In the genomic region with DNA sequence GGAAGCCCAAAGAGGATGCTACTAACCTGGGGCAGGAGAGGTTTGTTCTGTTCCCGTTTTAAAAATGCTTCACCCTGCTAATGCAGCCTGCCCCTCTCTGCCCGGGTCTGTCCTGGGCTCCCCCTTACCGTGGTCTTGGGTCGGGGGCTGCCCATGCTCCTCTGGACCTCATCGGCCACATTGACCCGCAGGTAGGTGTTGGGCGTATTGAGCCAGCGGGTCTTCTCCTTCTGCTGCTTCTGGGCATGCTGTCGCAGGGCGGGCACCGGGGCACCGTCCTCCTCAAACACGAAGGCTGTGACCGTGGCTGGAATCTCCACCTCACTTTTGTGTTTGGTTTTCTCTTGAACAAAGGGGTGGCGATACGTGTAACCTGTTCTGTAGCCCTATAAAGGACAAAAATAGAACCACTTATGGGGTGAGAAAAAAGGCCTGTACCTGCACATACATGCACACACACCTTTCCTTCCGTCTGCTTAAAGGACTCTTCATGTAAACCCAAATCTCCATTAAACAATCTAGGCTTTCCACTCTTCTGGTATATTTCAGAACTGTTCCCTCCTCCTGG, we compare ENCODE assay signal across 18 cellular contexts.
DNase-seq lines count a peak whose midpoint lies in the region; ATAC-seq and TF ChIP-seq lines count a peak whose summit lies in the region.
"Had no signal": no experiment of that assay in that cellular context is flagged by ENCODE, and none has a peak within 500 bp of the region (broad histone marks: within the 10 kb centered on the region; RNA-seq: fewer than 3 reads in every experiment).

No MANE protein-coding gene starts in this region.

- peaks cover 3% of the 10 kb centered on the region for H3K27me3 Mint-ChIP-seq in activated CD8-positive, alpha-beta memory T cell treated with anti-CD3 and anti-CD28 coated beads, Interleukin-2, amount 10 ng/mL, durations not matched to agents 7 days and 5 days

- H3K79me1 ChIP-seq in IMR-90 (ENCODE audit: low read depth in 1 of 2, low read length in 2 of 2), result no peaks in the 10 kb centered on the region

- H3K9me3 Mint-ChIP-seq in activated CD8-positive, alpha-beta memory T cell treated with anti-CD3 and anti-CD28 coated beads, Interleukin-2, amount 10 ng/mL, durations not matched to agents 7 days and 5 days (ENCODE audit: low read depth), result no peaks in the 10 kb centered on the region

- ATAC-seq in IMR-90 (ENCODE audit: low read depth) (no peak), lower lobe of right lung (peak; percentile 77 to 86), upper lobe of left lung (ENCODE audit: low FRiP score in 2 of 2) (peak; percentile 28 to 34), HG03520 (IDR thresholded peaks at IDR 0.05; ENCODE audit: unreplicated experiment) (no peak)
- ATAC-seq in activated CD8-positive, alpha-beta memory T cell treated with anti-CD3 and anti-CD28 coated beads, Interleukin-2, amount 10 ng/mL, durations not matched to agents 7 days and 5 days, result no peak

- H3K4ac ChIP-seq in IMR-90 (ENCODE audit: low read depth, low read length), result no peak overlapping the region

- H3K23ac ChIP-seq in IMR-90 (ENCODE audit: low read depth, low read length), result no peak overlapping the region

- H3K36me3 ChIP-seq in IMR-90 (ENCODE audit: control insufficient read depth, insufficient read depth, low read length), result no peaks in the 10 kb centered on the region
- H3K36me3 ChIP-seq in lower lobe of right lung, result no peaks in the 10 kb centered on the region
- no peaks in the 10 kb centered on the region for H3K36me3 ChIP-seq in upper lobe of left lung
- H3K36me3 ChIP-seq: MG63 had no signal

- no peak overlapping the region for H2BK5ac ChIP-seq in IMR-90 (ENCODE audit: low read depth, low read length, poor library complexity, severe bottlenecking)

- H3K56ac ChIP-seq in IMR-90 (ENCODE audit: extremely low read depth, insufficient read depth, low read length), result no peak overlapping the region

- TF ChIP-seq POLR2A in IMR-90 (IDR thresholded peaks at IDR 0.05; ENCODE audit: low read depth, low read length) (no peak), upper lobe of left lung (IDR thresholded peaks at IDR 0.05) (no peak)

- no peak overlapping the region for H2BK15ac ChIP-seq in IMR-90 (ENCODE audit: low read depth, low read length)

- no peak for TF ChIP-seq EP300 in upper lobe of left lung (IDR thresholded peaks at IDR 0.05)

- H2BK20ac ChIP-seq in IMR-90 (ENCODE audit: low read depth, low read length), result no peak overlapping the region

- no peak overlapping the region for H4K5ac ChIP-seq in IMR-90 (ENCODE audit: low read depth, low read length)

- H3K27ac Mint-ChIP-seq in activated CD8-positive, alpha-beta memory T cell treated with anti-CD3 and anti-CD28 coated beads, Interleukin-2, amount 10 ng/mL, durations not matched to agents 7 days and 5 days, result no peak overlapping the region

- DNase-seq in IMR-90, result no peak
- DNase-seq in activated CD8-positive, alpha-beta memory T cell treated with anti-CD3 and anti-CD28 coated beads, Interleukin-2, amount 10 ng/mL, durations not matched to agents 7 days and 5 days, result peak; percentile 29
- DNase-seq in lower lobe of right lung, result peak; percentile 50
- peak; percentile 27 to 79 for DNase-seq in upper lobe of left lung
- DNase-seq in 8988T, result no peak
- no peak for DNase-seq in Ammon's horn (ENCODE audit: low spot score)
- DNase-seq: AML-193, H7, Kasumi-1, MG63, NCI-H1048, NCI-H1436, NCI-H1930, NCI-H226, NCI-H524 treated with DMSO at 0.1 percent for 48 hours, RPMI8226, SHP77 treated with DMSO at 0.1 percent for 48 hours had no signal

- no peak overlapping the region for H3K4me2 ChIP-seq in IMR-90 (ENCODE audit: low read depth, low read length)

- in situ Hi-C loops in IMR-90 (cut with MboI; ENCODE audit: low sequenced_read_pairs), result no loop called here

- no peak overlapping the region for H2BK120ac ChIP-seq in IMR-90 (ENCODE audit: low read depth, low read length)

- no TSS peak for BruUV-seq in IMR-90 (replicated peaks; lab: Mats Ljungman, UMichigan)

- no peaks in the 10 kb centered on the region for H3K4me1 ChIP-seq in IMR-90 (ENCODE audit: control insufficient read depth, insufficient read depth, low read length)
- peaks cover 8% of the 10 kb centered on the region for H3K4me1 ChIP-seq in lower lobe of right lung
- peaks cover 0 to 10% (median 0%) of the 10 kb centered on the region in 4 donors for H3K4me1 ChIP-seq in upper lobe of left lung

- H3K4me1 Mint-ChIP-seq in activated CD8-positive, alpha-beta memory T cell treated with anti-CD3 and anti-CD28 coated beads, Interleukin-2, amount 10 ng/mL, durations not matched to agents 7 days and 5 days, result no peaks in the 10 kb centered on the region

- H3K4me3 ChIP-seq in IMR-90 (ENCODE audit: insufficient read depth, low read depth, low read length), result no peak overlapping the region
- no peak overlapping the region for H3K4me3 ChIP-seq in lower lobe of right lung
- H3K4me3 ChIP-seq in upper lobe of left lung, result no peak overlapping the region
- H3K4me3 ChIP-seq: MG63 had no signal

- H3K18ac ChIP-seq in IMR-90 (ENCODE audit: low read depth, low read length), result no peak overlapping the region

- no peak overlapping the region for H4K8ac ChIP-seq in IMR-90 (ENCODE audit: low read depth in 2 of 2, low read length in 2 of 2)

- H4K91ac ChIP-seq in IMR-90 (ENCODE audit: insufficient read depth, low read depth, low read length), result no peak overlapping the region

- dilution Hi-C loops in IMR-90 (cut with HindIII; ENCODE audit: low sequenced_read_pairs, unreplicated experiment), result no loop called here

- no peaks in the 10 kb centered on the region for H4K20me1 ChIP-seq in IMR-90 (ENCODE audit: insufficient read depth, low read length)

- H3K9me3 ChIP-seq in IMR-90 (ENCODE audit: control insufficient read depth, insufficient read depth, low read length) (no peaks in the 10 kb centered on the region), lower lobe of right lung (no peaks in the 10 kb centered on the region), upper lobe of left lung (no peaks in the 10 kb centered on the region)
- H3K9me3 ChIP-seq: MG63 had no signal

- H3K27me3 ChIP-seq in IMR-90 (ENCODE audit: control insufficient read depth, insufficient read depth, low read length), result no peaks in the 10 kb centered on the region; the same call in 1 of the 2 replicates
- no peaks in the 10 kb centered on the region for H3K27me3 ChIP-seq in lower lobe of right lung (ENCODE audit: low read depth)
- H3K27me3 ChIP-seq in upper lobe of left lung, result no peaks in the 10 kb centered on the region
- H3K27me3 ChIP-seq: MG63 had no signal

- no peak overlapping the region for H2AK9ac ChIP-seq in IMR-90 (replicated peaks; ENCODE audit: low read depth, low read length, poor library complexity)

- H3K4me3 Mint-ChIP-seq in activated CD8-positive, alpha-beta memory T cell treated with anti-CD3 and anti-CD28 coated beads, Interleukin-2, amount 10 ng/mL, durations not matched to agents 7 days and 5 days, result no peak overlapping the region

- H2AK5ac ChIP-seq in IMR-90 (ENCODE audit: low read depth, low read length), result no peak overlapping the region

- no peak overlapping the region for H3K27ac ChIP-seq in IMR-90 (ENCODE audit: insufficient read depth, low read length)
- H3K27ac ChIP-seq in lower lobe of right lung, result no peak overlapping the region
- H3K27ac ChIP-seq in upper lobe of left lung, result no peak overlapping the region

- TF ChIP-seq CTCF in IMR-90 (conservative IDR thresholded peaks at IDR 0.05; ENCODE audit: low read depth, low read length) (no peak), lower lobe of right lung (IDR thresholded peaks at IDR 0.05) (no peak), upper lobe of left lung (IDR thresholded peaks at IDR 0.05) (no peak)

- CTCF ChIA-PET in IMR-90 (lab: Yijun Ruan, JAX), result no interaction called here
- CTCF ChIA-PET in activated CD8-positive, alpha-beta memory T cell treated with anti-CD3 and anti-CD28 coated beads, Interleukin-2, amount 10 ng/mL, durations not matched to agents 7 days and 5 days (lab: Charles Lee), result no interaction called here

- intact Hi-C loops in IMR-90 (cut with micrococcal nuclease) (no loop called here), lower lobe of right lung (cut with DNase I) (no loop called here)

- TF ChIP-seq RAD21 in IMR-90 (IDR thresholded peaks at IDR 0.05; ENCODE audit: low read length), result no peak

- 71% methylated on average over 8 of the region's 17 CpGs; no CpG with 5 or more reads in 1 of the 2 experiments for WGBS in IMR-90 (ENCODE audit: extremely low coverage in 2 of 2, insufficient read length in 1 of 2), 2 experiments
- 70 to 88% methylated on average over 17 of the region's 17 CpGs for WGBS in upper lobe of left lung, 2 donors

- H3K36me3 Mint-ChIP-seq in activated CD8-positive, alpha-beta memory T cell treated with anti-CD3 and anti-CD28 coated beads, Interleukin-2, amount 10 ng/mL, durations not matched to agents 7 days and 5 days, result no peaks in the 10 kb centered on the region

- POLR2A ChIA-PET in IMR-90 (lab: Charles Lee; ENCODE audit: unreplicated experiment), result no interaction called here

- peak overlapping the region; percentile 19 for H2AFZ ChIP-seq in IMR-90 (replicated peaks; ENCODE audit: low read length, poor library complexity)

- H3K9me1 ChIP-seq in IMR-90 (ENCODE audit: insufficient read depth, low read length), result no peaks in the 10 kb centered on the region

- no peak overlapping the region for H3K9ac ChIP-seq in IMR-90 (ENCODE audit: low read depth, low read length)

- H3K14ac ChIP-seq in IMR-90 (replicated peaks; ENCODE audit: low read depth, low read length), result no peak overlapping the region

TF ChIP-seq in IMR-90, 13 proteins besides CTCF, POLR2A, EP300 and RAD21 (continues in another document):
- TF ChIP-seq MXI1 (IDR thresholded peaks at IDR 0.05; ENCODE audit: borderline replicate concordance, low read depth, low read length) (no peak), CEBPB (IDR thresholded peaks at IDR 0.05; ENCODE audit: low read depth, low read length) (no peak), CHD1 (IDR thresholded peaks at IDR 0.05; ENCODE audit: low read depth, low read length) (no peak), BHLHE40 (IDR thresholded peaks at IDR 0.05; ENCODE audit: low read depth, low read length) (no peak), FOS (IDR thresholded peaks at IDR 0.05; ENCODE audit: low read depth, low read length) (no peak), MAZ (IDR thresholded peaks at IDR 0.05; ENCODE audit: borderline replicate concordance, low read depth, low read length) (no peak), SMC3 (IDR thresholded peaks at IDR 0.05; ENCODE audit: low read depth, low read length) (no peak), MAFK (IDR thresholded peaks at IDR 0.05; ENCODE audit: low read depth, low read length) (no peak), RFX5 (IDR thresholded peaks at IDR 0.05; ENCODE audit: low read depth, low read length) (no peak), RCOR1 (IDR thresholded peaks at IDR 0.05; ENCODE audit: insufficient replicate concordance, low read length) (no peak)
- TF ChIP-seq, protein P1, sequence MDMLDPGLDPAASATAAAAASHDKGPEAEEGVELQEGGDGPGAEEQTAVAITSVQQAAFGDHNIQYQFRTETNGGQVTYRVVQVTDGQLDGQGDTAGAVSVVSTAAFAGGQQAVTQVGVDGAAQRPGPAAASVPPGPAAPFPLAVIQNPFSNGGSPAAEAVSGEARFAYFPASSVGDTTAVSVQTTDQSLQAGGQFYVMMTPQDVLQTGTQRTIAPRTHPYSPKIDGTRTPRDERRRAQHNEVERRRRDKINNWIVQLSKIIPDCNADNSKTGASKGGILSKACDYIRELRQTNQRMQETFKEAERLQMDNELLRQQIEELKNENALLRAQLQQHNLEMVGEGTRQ (IDR thresholded peaks at IDR 0.05; ENCODE audit: low read depth, low read length), result no peak

Comparison
In these comparisons a context has a peak if more than half of its experiments do, and no peak if none do; other contexts are left out.
1. ATAC-seq: peak in lower lobe of right lung (2 of 2) and upper lobe of left lung (2 of 2); none in IMR-90 (single experiment), activated CD8-positive, alpha-beta memory T cell treated with anti-CD3 and anti-CD28 coated beads, Interleukin-2, amount 10 ng/mL, durations not matched to agents 7 days and 5 days (single experiment) and HG03520 (single experiment).
2. DNase-seq: peak in activated CD8-positive, alpha-beta memory T cell treated with anti-CD3 and anti-CD28 coated beads, Interleukin-2, amount 10 ng/mL, durations not matched to agents 7 days and 5 days (single experiment), lower lobe of right lung (single experiment) and upper lobe of left lung (2 of 2); none in IMR-90 (single experiment), 8988T (single experiment) and Ammon's horn (single experiment).